24 cellular contexts compared by ENCODE assay signal in the genomic region with DNA sequence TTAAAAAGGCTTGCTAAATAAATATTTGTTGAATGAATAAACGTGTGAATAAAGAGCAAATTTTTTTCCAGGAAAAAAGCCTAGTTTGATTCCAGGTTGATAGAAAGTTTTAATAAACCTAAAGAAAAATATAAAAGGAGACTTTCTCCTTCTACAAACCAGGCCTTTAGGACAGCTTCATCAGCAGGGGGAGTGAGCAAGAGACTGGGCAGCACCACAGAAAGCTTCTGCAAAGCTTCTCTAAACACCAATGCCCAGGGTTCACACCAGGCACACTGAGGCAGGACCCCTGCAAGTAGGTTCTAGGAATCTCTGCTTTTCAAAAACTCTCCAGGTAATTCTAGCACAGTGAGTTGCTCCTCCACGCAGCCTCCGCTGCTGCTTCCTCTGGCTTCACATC.
"Had no signal": no experiment of that assay in that cellular context is flagged by ENCODE, and none has a peak within 500 bp of the region (broad histone marks: within the 10 kb centered on the region; RNA-seq: fewer than 3 reads in every experiment).

No MANE protein-coding gene starts in this region.

- H3K27ac ChIP-seq: left ventricle myocardium inferior, neutrophil, pancreas, right lobe of liver, thyroid gland had no signal

- ATAC-seq: effector memory CD8-positive, alpha-beta T cell; left colon; mucosa of descending colon; natural killer cell treated with Interleukin-12 subunit alpha and Interleukin-12 subunit beta and Interleukin-15 and Interleukin-18, amount 100 ng/mL, for 72 hours; pancreas; right lobe of liver; stimulated activated naive CD8-positive, alpha-beta T cell treated with anti-CD3 and anti-CD28 coated beads, Interleukin-15, amount 100 ng/mL, for 72 hours had no signal

- DNase-seq: cortex of kidney; effector memory CD8-positive, alpha-beta T cell; hypothalamus; immature natural killer cell; islet precursor cell; kidney glomerular epithelial cell; left colon; left ventricle myocardium inferior; mesenchymal stem cell; mucosa of descending colon; naive B cell; pancreas; retina; right lobe of liver; small intestine; stimulated activated CD4-positive, alpha-beta T cell treated with anti-CD3 and anti-CD28 coated beads, Interleukin-15, amount 100 ng/mL, for 24 hours; stimulated activated CD4-positive, alpha-beta T cell treated with anti-CD3 and anti-CD28 coated beads, Interleukin-2, amount 100 ng/mL, for 48 hours; stimulated activated naive CD4-positive, alpha-beta T cell; stimulated activated naive CD8-positive, alpha-beta T cell treated with anti-CD3 and anti-CD28 coated beads, Interleukin-15, amount 100 ng/mL, for 72 hours; thyroid gland; trophoblast cell had no signal

- H3K9me3 ChIP-seq: mucosa of descending colon, neutrophil, pancreas, right lobe of liver, thyroid gland had no signal

- H3K4me1 ChIP-seq: left ventricle myocardium inferior, pancreas, right lobe of liver, thyroid gland had no signal

- H3K27me3 ChIP-seq: neutrophil, pancreas, right lobe of liver, thyroid gland had no signal

- H3K36me3 ChIP-seq: left ventricle myocardium inferior, neutrophil, pancreas, right lobe of liver, thyroid gland had no signal

- H3K4me3 ChIP-seq: left ventricle myocardium inferior, lung, mucosa of descending colon, pancreas, right lobe of liver, thyroid gland had no signal
